Comparison of ENCODE assay signal across 8 cellular contexts in the genomic region with DNA sequence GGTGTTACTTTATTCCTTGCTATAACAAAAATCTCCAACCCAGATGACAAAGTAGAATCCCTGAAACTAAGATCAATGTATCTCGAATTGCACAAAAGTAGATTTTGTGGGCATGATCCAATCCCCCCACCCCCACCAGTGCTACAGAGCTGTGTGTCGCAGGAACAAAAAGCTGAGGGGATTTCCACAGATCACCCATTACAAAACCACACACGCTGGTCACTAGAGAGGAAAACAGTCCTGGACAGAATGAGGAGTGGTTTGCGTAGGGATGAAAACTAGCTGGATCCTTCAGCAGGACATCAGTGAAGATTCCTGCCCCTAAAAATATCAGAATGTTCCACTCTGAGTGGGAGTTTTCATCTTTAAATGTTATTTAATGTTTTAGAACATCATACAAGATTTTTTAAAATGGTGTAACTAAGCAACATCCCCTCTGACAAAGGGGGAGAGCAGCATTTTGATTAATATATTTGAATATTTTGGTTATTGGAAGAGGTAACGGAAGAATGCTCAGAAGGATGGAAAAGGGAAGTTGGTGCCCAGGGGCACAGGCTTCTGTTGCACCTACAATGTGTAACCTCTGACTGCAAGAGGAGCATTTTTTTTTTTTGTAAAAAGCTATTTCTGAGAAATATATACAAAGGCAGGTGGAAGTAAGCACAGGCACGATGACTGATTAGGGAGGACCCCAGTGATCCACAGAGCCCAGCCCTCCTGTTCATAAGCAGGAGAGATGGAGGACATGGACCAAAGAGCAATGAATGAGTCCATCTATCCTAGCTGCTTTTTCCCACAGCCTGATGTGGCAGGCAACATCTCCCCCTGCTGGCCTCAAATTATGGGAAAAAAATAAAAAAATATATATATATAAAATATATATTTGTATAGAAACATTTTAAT.
DNase-seq lines count a peak whose midpoint lies in the region; ATAC-seq and TF ChIP-seq lines count a peak whose summit lies in the region.

No MANE protein-coding gene starts in this region.

- peak in 2 of 3 experiments; percentile 32 to 48 for TF ChIP-seq CTCF in ascending aorta (IDR thresholded peaks at IDR 0.05)
- TF ChIP-seq CTCF in kidney epithelial cell (IDR thresholded peaks at IDR 0.05; ENCODE audit: insufficient read depth, low read length, poor library complexity, severe bottlenecking): peak; percentile 51

- DNase-seq in CD1c-positive myeloid dendritic cell (ENCODE audit: extremely low spot score): peak; percentile 53
- DNase-seq in NCI-H774 (lab: John Stamatoyannopoulos, UW): peak; percentile 3
- no peak for DNase-seq in ascending aorta (ENCODE audit: low spot score in 2 of 2)
- no peak for DNase-seq in kidney epithelial cell (ENCODE audit: low read depth)
- DNase-seq in posterior cingulate gyrus: no peak

- peaks cover 0 to 3% of the 10 kb centered on the region in 2 donors for H3K4me1 ChIP-seq in ascending aorta

- H3K9me3 ChIP-seq in ascending aorta: no peaks in the 10 kb centered on the region

- H3K27ac ChIP-seq in ascending aorta: no peak overlapping the region

- H3K36me3 ChIP-seq in ascending aorta (no peaks in the 10 kb centered on the region), kidney epithelial cell (ENCODE audit: control insufficient read depth, insufficient read depth, low read length) (no peaks in the 10 kb centered on the region)

- H3K27me3 ChIP-seq in ascending aorta (no peaks in the 10 kb centered on the region), kidney epithelial cell (ENCODE audit: control insufficient read depth, insufficient read depth, low read length) (no peaks in the 10 kb centered on the region)

- peak; percentile 79 for ATAC-seq in GM19463 (IDR thresholded peaks at IDR 0.05; ENCODE audit: unreplicated experiment)
- ATAC-seq in GM21390 (IDR thresholded peaks at IDR 0.05; ENCODE audit: unreplicated experiment): no peak
- ATAC-seq in GM21576 (IDR thresholded peaks at IDR 0.05; ENCODE audit: unreplicated experiment): no peak

- no peak overlapping the region for H3K4me3 ChIP-seq in ascending aorta
- no peak overlapping the region for H3K4me3 ChIP-seq in kidney epithelial cell (ENCODE audit: low read depth, low read length)

- intact Hi-C loops in ascending aorta (cut with DNase I) (loop anchor here (1.0 kb wide), 2 partner anchors 40 to 259 kb away; no protein-coding TSS in a partner anchor), posterior cingulate gyrus (cut with DNase I) (no loop called here)

Comparison
In these comparisons a context has a peak if more than half of its experiments do, and no peak if none do; other contexts are left out.
1. DNase-seq: peak in CD1c-positive myeloid dendritic cell (single experiment) and NCI-H774 (single experiment); none in ascending aorta (0 of 2), kidney epithelial cell (single experiment) and posterior cingulate gyrus (0 of 10).